Comparison of ENCODE assay signal across 8 cellular contexts in the genomic region with DNA sequence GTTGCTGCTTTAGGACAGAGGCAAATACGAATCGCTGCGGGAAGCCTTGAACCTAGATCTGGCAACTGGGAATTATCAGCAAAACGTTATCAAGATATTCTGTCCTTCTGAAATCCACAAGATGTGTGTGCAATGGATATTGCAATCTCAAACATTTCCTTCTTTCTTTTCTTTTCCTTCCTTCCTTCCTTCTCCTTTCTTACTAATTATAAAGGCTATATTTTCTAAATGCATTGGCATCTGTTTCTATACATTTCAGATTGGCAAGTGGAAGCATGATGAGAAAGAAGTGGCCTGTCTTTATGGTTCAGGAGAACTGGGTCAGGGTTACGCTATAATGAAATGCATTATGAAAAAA. TPM values are rescaled to one million over a fixed set of nuclear protein-coding genes. Genes with fewer than 3 reads are reported as not detected.
A peak's percentile ranks its signal among the peaks of the same experiment; 100 is the strongest.
DNase-seq lines count a peak whose midpoint lies in the region; ATAC-seq and TF ChIP-seq lines count a peak whose summit lies in the region.

No MANE protein-coding gene starts in this region.

- DNase-seq in activated naive CD4-positive, alpha-beta T cell (lab: John Stamatoyannopoulos, UW): no peak
- DNase-seq in T-cell (no peak), glutamatergic neuron (no peak), thoracic aorta (ENCODE audit: low spot score) (no peak), ascending aorta (ENCODE audit: low spot score in 2 of 2) (no peak), epidermal melanocyte (ENCODE audit: insufficient read length, low spot score) (no peak), retina (no peak)

- H3K9me3 Mint-ChIP-seq in activated naive CD4-positive, alpha-beta T cell treated with anti-CD3 and anti-CD28 coated beads, Interleukin-2, amount 50 U/mL, for 24 hours: no peaks in the 10 kb centered on the region
- no peaks in the 10 kb centered on the region for H3K9me3 Mint-ChIP-seq in T-cell
- H3K9me3 Mint-ChIP-seq in glutamatergic neuron (ENCODE audit: unreplicated experiment): no peaks in the 10 kb centered on the region

- intact Hi-C loops in ascending aorta (cut with DNase I): no loop called here

- ATAC-seq in T-cell (replicated peaks in 1 of 4): no peak
- ATAC-seq in thoracic aorta (ENCODE audit: insufficient number of reproducible peaks, low FRiP score, low read depth): no peak

- no peaks in the 10 kb centered on the region for H3K36me3 ChIP-seq in thoracic aorta
- no peaks in the 10 kb centered on the region for H3K36me3 ChIP-seq in ascending aorta

- H3K36me3 Mint-ChIP-seq in activated naive CD4-positive, alpha-beta T cell treated with anti-CD3 and anti-CD28 coated beads, Interleukin-2, amount 50 U/mL, for 24 hours: peaks cover 53% of the 10 kb centered on the region
- H3K36me3 Mint-ChIP-seq in T-cell (peaks cover 58% of the 10 kb centered on the region), glutamatergic neuron (ENCODE audit: unreplicated experiment) (no peaks in the 10 kb centered on the region)

- peak overlapping the region; percentile 96 for H3K4me3 Mint-ChIP-seq in activated naive CD4-positive, alpha-beta T cell treated with anti-CD3 and anti-CD28 coated beads, Interleukin-2, amount 50 U/mL, for 24 hours
- H3K4me3 Mint-ChIP-seq in T-cell: peak overlapping the region; percentile 96 to 98 (median 96)
- H3K4me3 Mint-ChIP-seq in glutamatergic neuron (ENCODE audit: unreplicated experiment): no peak overlapping the region

- peak; percentile 58 for TF ChIP-seq CTCF in glutamatergic neuron (IDR thresholded peaks at IDR 0.05; ENCODE audit: partially characterized antibody, unreplicated experiment)
- TF ChIP-seq CTCF in thoracic aorta (IDR thresholded peaks at IDR 0.05): no peak
- no peak for TF ChIP-seq CTCF in ascending aorta (IDR thresholded peaks at IDR 0.05)

- H3K27ac Mint-ChIP-seq in activated naive CD4-positive, alpha-beta T cell treated with anti-CD3 and anti-CD28 coated beads, Interleukin-2, amount 50 U/mL, for 24 hours: peak overlapping the region; percentile 98
- H3K27ac Mint-ChIP-seq in T-cell (peak overlapping the region; percentile 98), glutamatergic neuron (ENCODE audit: unreplicated experiment) (no peak overlapping the region)

- H3K27me3 ChIP-seq in thoracic aorta (replicated peaks; ENCODE audit: insufficient read depth): no peaks in the 10 kb centered on the region
- no peaks in the 10 kb centered on the region for H3K27me3 ChIP-seq in ascending aorta

- POLR2A ChIA-PET in T-cell (lab: Charles Lee): interaction anchor here (0.6 to 4.9 kb wide), 10 partner anchors 15 to 398 kb away, joined by 3 to 95 read pairs (median 6); a partner anchor contains a TSS

- H3K4me1 Mint-ChIP-seq in activated naive CD4-positive, alpha-beta T cell treated with anti-CD3 and anti-CD28 coated beads, Interleukin-2, amount 50 U/mL, for 24 hours: peaks cover 52% of the 10 kb centered on the region
- peaks cover 64 to 68% (median 67%) of the 10 kb centered on the region in 3 donors for H3K4me1 Mint-ChIP-seq in T-cell
- peaks cover 18% of the 10 kb centered on the region for H3K4me1 Mint-ChIP-seq in glutamatergic neuron (ENCODE audit: low read depth, unreplicated experiment)

- no peaks in the 10 kb centered on the region for H3K9me3 ChIP-seq in thoracic aorta
- H3K9me3 ChIP-seq in ascending aorta: no peaks in the 10 kb centered on the region

- no peaks in the 10 kb centered on the region for H3K27me3 Mint-ChIP-seq in activated naive CD4-positive, alpha-beta T cell treated with anti-CD3 and anti-CD28 coated beads, Interleukin-2, amount 50 U/mL, for 24 hours
- no peaks in the 10 kb centered on the region for H3K27me3 Mint-ChIP-seq in T-cell
- H3K27me3 Mint-ChIP-seq in glutamatergic neuron (ENCODE audit: unreplicated experiment): no peaks in the 10 kb centered on the region

- H3K4me1 ChIP-seq in thoracic aorta (ENCODE audit: control insufficient read depth in 1 of 2, low read depth in 2 of 2) (peaks cover 4 to 12% of the 10 kb centered on the region in 2 donors), ascending aorta (no peaks in the 10 kb centered on the region)

- H3K27ac ChIP-seq in thoracic aorta: no peak overlapping the region
- no peak overlapping the region for H3K27ac ChIP-seq in ascending aorta

- CTCF ChIA-PET in T-cell (lab: Charles Lee): interaction anchor here (0.7 to 5.0 kb wide), 18 partner anchors 9 to 92 kb away, joined by 3 to 101 read pairs (median 4); no protein-coding TSS in a partner anchor

- H3K4me3 ChIP-seq in thoracic aorta (peak overlapping the region; percentile 49), ascending aorta (no peak overlapping the region)

RNA-seq across cellular contexts. Expression of a gene that starts 2.0 kb away (rescaled TPM):
- total RNA-seq in T-cell (100 to 1,000 TPM; 110 to 224 (median 128) TPM), glutamatergic neuron (ENCODE audit: unreplicated experiment) (not detected), thoracic aorta (1 to 10 TPM; 3.2 to 6.2 TPM), ascending aorta (9.2 TPM)

RNA-seq across cellular contexts. Expression of a gene that starts 42.8 kb away (rescaled TPM):
- total RNA-seq in T-cell (1 to 10 TPM; 1.5 to 2.6 (median 2.1) TPM), glutamatergic neuron (ENCODE audit: unreplicated experiment) (4.6 TPM), thoracic aorta (1 to 10 TPM; 4.7 to 7.8 TPM), ascending aorta (8.8 TPM)

Comparison
In these comparisons a context has a peak if more than half of its experiments do, and no peak if none do; other contexts are left out.
1. RNA of a gene that starts 2.0 kb away (total RNA-seq): 110 to 224 TPM in T-cell; 9.2 TPM in ascending aorta (single experiment), 3.2 to 6.2 TPM in thoracic aorta and not detected in glutamatergic neuron (single experiment); every median in the first group is over 10 times any median in the second.